Comparison of ENCODE assay signal across 8 cellular contexts in genomic region chr14:54805521-54806322, GRCh38.
DNase-seq lines count a peak whose midpoint lies in the region; ATAC-seq and TF ChIP-seq lines count a peak whose summit lies in the region.

No MANE protein-coding gene starts in this region.

- in situ Hi-C loops in astrocyte of the spinal cord (cut with HindIII; ENCODE audit: low sequenced_read_pairs) = no loop called here

- no peaks in the 10 kb centered on the region for H3K36me3 ChIP-seq in H7 (replicated peaks; ENCODE audit: control insufficient read depth, insufficient read depth, low read length)
- no peaks in the 10 kb centered on the region for H3K36me3 ChIP-seq in skeletal muscle tissue (ENCODE audit: control insufficient read depth in 3 of 3, insufficient read depth in 3 of 3, low read length in 3 of 3)

- H3K4me1 ChIP-seq in skeletal muscle tissue (ENCODE audit: control insufficient read depth in 3 of 3, insufficient read depth in 3 of 3, low read length in 3 of 3) = peaks cover 6 to 11% (median 10%) of the 10 kb centered on the region in 3 donors

- peak; percentile 81 for DNase-seq in DMS79 treated with DMSO at 0.1 percent for 48 hours (lab: John Stamatoyannopoulos, UW)
- DNase-seq in H7 = peak; percentile 89
- peak; percentile 20 for DNase-seq in NCI-H1417 treated with DMSO at 0.1 percent for 48 hours (lab: John Stamatoyannopoulos, UW)
- peak; percentile 76 for DNase-seq in T1000 (lab: John Stamatoyannopoulos, UW)
- DNase-seq in astrocyte of the spinal cord (ENCODE audit: low read depth, low spot score) = peak; percentile 78
- DNase-seq in iPS DF 19.7 (ENCODE audit: low read depth, low spot score) = peak; percentile 48

- ATAC-seq in GM18517 (IDR thresholded peaks at IDR 0.05; ENCODE audit: unreplicated experiment) = no peak

- TF ChIP-seq CTCF in astrocyte of the spinal cord (IDR thresholded peaks at IDR 0.05; ENCODE audit: low read depth, low read length) = peak; percentile 96

- H3K27ac ChIP-seq in skeletal muscle tissue (ENCODE audit: low read depth, low read length) = no peak overlapping the region

- no peaks in the 10 kb centered on the region for H3K9me3 ChIP-seq in skeletal muscle tissue (ENCODE audit: control insufficient read depth in 3 of 3, low read length in 3 of 3)

- H3K27me3 ChIP-seq in H7 (ENCODE audit: control insufficient read depth, insufficient read depth, low read length) (peaks cover 6% of the 10 kb centered on the region), skeletal muscle tissue (ENCODE audit: control insufficient read depth in 3 of 3, insufficient read depth in 3 of 3, low read length in 3 of 3) (peaks cover 0 to 3% (median 0%) of the 10 kb centered on the region in 3 donors)

- H3K4me3 ChIP-seq in H7 (ENCODE audit: insufficient read depth, low read depth, low read length) (no peak overlapping the region), astrocyte of the spinal cord (ENCODE audit: low read depth, low read length) (no peak overlapping the region), skeletal muscle tissue (ENCODE audit: low read length in 3 of 3) (peak overlapping the region; percentile 52 to 70 (median 55))

- peak overlapping the region in 2 of 3 donors; percentile 22 to 74 for H3K9ac ChIP-seq in skeletal muscle tissue (ENCODE audit: low read depth in 1 of 3, low read length in 3 of 3)

Comparison
In these comparisons a context has a peak if more than half of its experiments do, and no peak if none do; other contexts are left out.
1. DNase-seq: peak in every context shown above with its lines; median percentile 89 in H7; 81 in DMS79 treated with DMSO at 0.1 percent for 48 hours; 78 in astrocyte of the spinal cord; 76 in T1000; 48 in iPS DF 19.7; 20 in NCI-H1417 treated with DMSO at 0.1 percent for 48 hours.
2. H3K4me3 ChIP-seq: peak in skeletal muscle tissue (3 of 3); none in H7 (single experiment) and astrocyte of the spinal cord (single experiment).